ENCODE assay signal across 23 cellular contexts in the genomic region with DNA sequence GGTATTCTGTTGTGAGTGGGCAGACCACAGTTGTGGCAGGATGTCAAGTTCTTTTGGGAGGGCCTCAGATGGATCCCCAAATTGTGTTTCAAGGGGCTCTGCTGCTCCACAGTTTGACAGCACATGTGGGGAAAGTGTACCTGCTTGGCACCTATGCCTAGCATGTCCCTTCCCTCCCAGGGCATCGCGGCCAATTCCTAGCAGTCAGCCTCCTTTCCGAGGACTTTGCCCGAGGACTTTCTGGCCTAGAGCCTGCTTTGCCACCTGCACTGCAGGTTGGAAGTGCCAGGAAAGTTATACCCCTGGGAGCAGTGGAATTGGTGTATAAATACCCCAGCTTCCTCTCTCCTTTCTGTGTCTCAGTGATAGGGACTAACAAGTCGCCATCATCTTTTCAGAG. TPM values are rescaled to one million over a fixed set of nuclear protein-coding genes. Genes with fewer than 3 reads are reported as not detected.
"Had no signal": no experiment of that assay in that cellular context is flagged by ENCODE, and none has a peak within 500 bp of the region (broad histone marks: within the 10 kb centered on the region; RNA-seq: fewer than 3 reads in every experiment).

No MANE protein-coding gene starts in this region.

- H3K4me1 ChIP-seq: SJSA1 had no signal

- H3K27ac ChIP-seq: KMS-11, SJSA1, SK-N-MC had no signal

- FAIRE-seq: K562, RCC 7860 had no signal

- H3K27me3 ChIP-seq: SJSA1 had no signal

- H3K4me3 ChIP-seq: K562, SJSA1, SK-N-MC had no signal

- DNase-seq: Kasumi-1, MM.1S, NCI-H1092 treated with DMSO at 0.1 percent for 48 hours, NCI-H1436, NCI-H187, NCI-H2029, NCI-H2081 treated with DMSO at 0.1 percent for 48 hours, NCI-H2171 treated with DMSO at 0.1 percent for 48 hours, NCI-H345, NCI-H446 treated with DMSO at 0.1 percent for 48 hours, NCI-H510A treated with DMSO at 0.1 percent for 48 hours, NCI-H526, Right ventricle myocardium superior, RPMI8226, SIG-M5 had no signal

- H3K9me3 ChIP-seq: SJSA1 had no signal

- H3K9ac ChIP-seq: KMS-11 had no signal

- H3K4me2 ChIP-seq: KMS-11 had no signal

- ATAC-seq: K562 had no signal

- H3K36me3 ChIP-seq: SJSA1 had no signal

RNA-seq across cellular contexts. Expression of a gene that starts 11.9 kb away (rescaled TPM):
- total RNA-seq: HT1080, K562, M059J, SJSA1 had no signal
- polyA plus RNA-seq: IgD-negative memory B cell, K562 had no signal
